8 cellular contexts compared by ENCODE assay signal in genomic region chr6:16130437-16130891, GRCh38. TPM values are rescaled to one million over a fixed set of nuclear protein-coding genes. Genes with fewer than 3 reads are reported as not detected.
A peak's percentile ranks its signal among the peaks of the same experiment; 100 is the strongest.
DNase-seq lines count a peak whose midpoint lies in the region; ATAC-seq and TF ChIP-seq lines count a peak whose summit lies in the region.

No MANE protein-coding gene starts in this region.

- H3K36me3 Mint-ChIP-seq in activated CD8-positive, alpha-beta memory T cell treated with anti-CD3 and anti-CD28 coated beads, Interleukin-2, amount 10 ng/mL, durations not matched to agents 7 days and 5 days: peaks cover 19% of the 10 kb centered on the region

- no peak for ATAC-seq in activated CD8-positive, alpha-beta memory T cell treated with anti-CD3 and anti-CD28 coated beads, Interleukin-2, amount 10 ng/mL, durations not matched to agents 7 days and 5 days
- ATAC-seq in HG03095 (IDR thresholded peaks at IDR 0.05; ENCODE audit: unreplicated experiment): no peak

- CTCF ChIA-PET in activated CD8-positive, alpha-beta memory T cell treated with anti-CD3 and anti-CD28 coated beads, Interleukin-2, amount 10 ng/mL, durations not matched to agents 7 days and 5 days (lab: Charles Lee): interaction anchor here (0.6 to 5.6 kb wide), 9 partner anchors 11 to 439 kb away, joined by 3 to 45 read pairs (median 5); no protein-coding TSS in a partner anchor

- TF ChIP-seq CTCF in fibroblast of pulmonary artery (IDR thresholded peaks at IDR 0.05; ENCODE audit: low read length, missing control alignments): no peak

- H3K4me3 Mint-ChIP-seq in activated CD8-positive, alpha-beta memory T cell treated with anti-CD3 and anti-CD28 coated beads, Interleukin-2, amount 10 ng/mL, durations not matched to agents 7 days and 5 days: peak overlapping the region; percentile 91

- peak overlapping the region; percentile 78 for H3K4me3 ChIP-seq in fibroblast of pulmonary artery (replicated peaks; ENCODE audit: low read depth, low read length)

- H3K4me1 Mint-ChIP-seq in activated CD8-positive, alpha-beta memory T cell treated with anti-CD3 and anti-CD28 coated beads, Interleukin-2, amount 10 ng/mL, durations not matched to agents 7 days and 5 days: peaks cover 45% of the 10 kb centered on the region

- DNase-seq in activated CD8-positive, alpha-beta memory T cell treated with anti-CD3 and anti-CD28 coated beads, Interleukin-2, amount 10 ng/mL, durations not matched to agents 7 days and 5 days: no peak
- DNase-seq in activated CD8-positive, alpha-beta memory T cell treated with anti-CD3 and anti-CD28 coated beads, Interleukin-2, amount 50 U/mL, for 4 hours: no peak
- DNase-seq in SW480 (ENCODE audit: low spot score) (peak; percentile 9), fibroblast of pulmonary artery (ENCODE audit: low read depth) (no peak), retina (peak; percentile 54), putamen (ENCODE audit: low spot score) (no peak), middle frontal gyrus (ENCODE audit: extremely low spot score, low spot score) (no peak)

- peaks cover 15% of the 10 kb centered on the region for H3K27me3 Mint-ChIP-seq in activated CD8-positive, alpha-beta memory T cell treated with anti-CD3 and anti-CD28 coated beads, Interleukin-2, amount 10 ng/mL, durations not matched to agents 7 days and 5 days

- no peaks in the 10 kb centered on the region for H3K9me3 Mint-ChIP-seq in activated CD8-positive, alpha-beta memory T cell treated with anti-CD3 and anti-CD28 coated beads, Interleukin-2, amount 10 ng/mL, durations not matched to agents 7 days and 5 days (ENCODE audit: low read depth)

- peak overlapping the region; percentile 85 for H3K27ac Mint-ChIP-seq in activated CD8-positive, alpha-beta memory T cell treated with anti-CD3 and anti-CD28 coated beads, Interleukin-2, amount 10 ng/mL, durations not matched to agents 7 days and 5 days

RNA-seq across cellular contexts. Expression of gene MYLIP, which starts 1.6 kb away (rescaled TPM):
- total RNA-seq in activated CD8-positive, alpha-beta memory T cell treated with anti-CD3 and anti-CD28 coated beads, Interleukin-2, amount 10 ng/mL, durations not matched to agents 7 days and 5 days: 10 to 100 TPM in 1 of 2 experiments, 1 to 10 TPM in 1; 9.1 to 14.8 TPM

Comparison
In these comparisons a context has a peak if more than half of its experiments do, and no peak if none do; other contexts are left out.
1. DNase-seq: peak in SW480 (single experiment) and retina (single experiment); none in activated CD8-positive, alpha-beta memory T cell treated with anti-CD3 and anti-CD28 coated beads, Interleukin-2, amount 10 ng/mL, durations not matched to agents 7 days and 5 days (single experiment), activated CD8-positive, alpha-beta memory T cell treated with anti-CD3 and anti-CD28 coated beads, Interleukin-2, amount 50 U/mL, for 4 hours (single experiment), fibroblast of pulmonary artery (single experiment), putamen (single experiment) and middle frontal gyrus (single experiment).